Comparison of ENCODE assay signal across 14 cellular contexts in genomic region chr1:111503585-111504060, GRCh38. TPM values are rescaled to one million over a fixed set of nuclear protein-coding genes. Genes with fewer than 3 reads are reported as not detected.
DNase-seq lines count a peak whose midpoint lies in the region; ATAC-seq and TF ChIP-seq lines count a peak whose summit lies in the region.
"Had no signal": no experiment of that assay in that cellular context is flagged by ENCODE, and none has a peak within 500 bp of the region (broad histone marks: within the 10 kb centered on the region; RNA-seq: fewer than 3 reads in every experiment).

Gene ADORA3 (minus strand): TSS chr1:111503633. CDS start chr1:111503354, 279 bp downstream.
Gene TMIGD3 (minus strand): TSS chr1:111503633. CDS start chr1:111503354, 279 bp downstream.

- H3K4me3 ChIP-seq in duodenal mucosa (ENCODE audit: low read depth in 1 of 2, low read length in 2 of 2) (peak within 1 kb of the TSS; percentile 41 to 63), smooth muscle cell (no peak within 1 kb of the TSS), vagina (no peak within 1 kb of the TSS)
- H3K4me3 ChIP-seq: mucosa of descending colon had no signal

- H3K27me3 ChIP-seq in duodenal mucosa (ENCODE audit: control insufficient read depth in 1 of 2, insufficient read depth in 2 of 2, low read length in 2 of 2) (no peaks in the 10 kb centered on the region), smooth muscle cell (ENCODE audit: low read depth) (peaks cover 7% of the 10 kb centered on the region), vagina (no peaks in the 10 kb centered on the region)

- no peak within 1 kb of the TSS for H3K4me2 ChIP-seq in smooth muscle cell

- no peaks in the 10 kb centered on the region for H3K79me2 ChIP-seq in smooth muscle cell (ENCODE audit: low read depth)

- peaks cover 5% of the 10 kb centered on the region for H3K36me3 Mint-ChIP-seq in T-helper 1 cell treated with Interleukin-12 subunit alpha and Interleukin-12 subunit beta and Interleukin-4 antibody, amounts not matched to agents 30 μg/mL and 1 μg/mL, for 36 hours (ENCODE audit: low read depth)
- no peaks in the 10 kb centered on the region for H3K36me3 Mint-ChIP-seq in stimulated activated effector memory CD8-positive, alpha-beta T cell treated with anti-CD3 and anti-CD28 coated beads, Interleukin-12 subunit alpha, Interleukin-12 subunit beta, amount 100 ng/mL, for 72 hours

- peaks cover 8% of the 10 kb centered on the region for H3K9me3 Mint-ChIP-seq in T-helper 1 cell treated with Interleukin-12 subunit alpha and Interleukin-12 subunit beta and Interleukin-4 antibody, amounts not matched to agents 30 μg/mL and 1 μg/mL, for 36 hours
- H3K9me3 Mint-ChIP-seq in stimulated activated effector memory CD8-positive, alpha-beta T cell treated with anti-CD3 and anti-CD28 coated beads, Interleukin-12 subunit alpha, Interleukin-12 subunit beta, amount 100 ng/mL, for 72 hours = no peaks in the 10 kb centered on the region

- peak within 1 kb of the TSS; percentile 36 to 40 for H3K9ac ChIP-seq in duodenal mucosa (ENCODE audit: low read depth in 1 of 2, low read length in 2 of 2)
- no peak within 1 kb of the TSS for H3K9ac ChIP-seq in smooth muscle cell (ENCODE audit: low read depth)

- H2AFZ ChIP-seq in smooth muscle cell (ENCODE audit: low read depth) = no peak within 1 kb of the TSS

- H3K27ac ChIP-seq in duodenal mucosa (ENCODE audit: low read depth, low read length) (peak within 1 kb of the TSS; percentile 14), smooth muscle cell (ENCODE audit: low read depth) (no peak within 1 kb of the TSS), vagina (no peak within 1 kb of the TSS)
- H3K27ac ChIP-seq: 22Rv1, WERI-Rb-1 had no signal

- no peak for TF ChIP-seq CTCF in smooth muscle cell (IDR thresholded peaks at IDR 0.05; ENCODE audit: borderline replicate concordance, insufficient read depth, poor library complexity, severe bottlenecking)
- no peak for TF ChIP-seq CTCF in vagina (IDR thresholded peaks at IDR 0.05)

- peaks cover 57% of the 10 kb centered on the region for H3K4me1 Mint-ChIP-seq in T-helper 1 cell treated with Interleukin-12 subunit alpha and Interleukin-12 subunit beta and Interleukin-4 antibody, amounts not matched to agents 30 μg/mL and 1 μg/mL, for 36 hours (ENCODE audit: low read depth)
- H3K4me1 Mint-ChIP-seq in stimulated activated effector memory CD8-positive, alpha-beta T cell treated with anti-CD3 and anti-CD28 coated beads, Interleukin-12 subunit alpha, Interleukin-12 subunit beta, amount 100 ng/mL, for 72 hours = peaks cover 34% of the 10 kb centered on the region

- intact Hi-C loops in vagina (cut with DNase I) = loop anchor here (10.0 kb wide), 1 partner anchor 241 kb away; no protein-coding TSS in a partner anchor

- no peaks in the 10 kb centered on the region for H3K9me3 ChIP-seq in duodenal mucosa (ENCODE audit: control insufficient read depth in 1 of 2, low read length in 2 of 2)
- no peaks in the 10 kb centered on the region for H3K9me3 ChIP-seq in smooth muscle cell (replicated peaks; ENCODE audit: low read depth)
- no peaks in the 10 kb centered on the region for H3K9me3 ChIP-seq in vagina
- H3K9me3 ChIP-seq: mucosa of descending colon had no signal

- TF ChIP-seq POLR2A in vagina (IDR thresholded peaks at IDR 0.05) (no peak), erythroblast (IDR thresholded peaks at IDR 0.05; ENCODE audit: low read length) (no peak)

- no peak for ATAC-seq in stimulated activated effector memory CD8-positive, alpha-beta T cell treated with anti-CD3 and anti-CD28 coated beads, Interleukin-12 subunit alpha, Interleukin-12 subunit beta, amount 100 ng/mL, for 72 hours
- ATAC-seq: mucosa of descending colon had no signal

- H3K36me3 ChIP-seq in duodenal mucosa (ENCODE audit: control insufficient read depth in 1 of 2, insufficient read depth in 2 of 2, low read length in 2 of 2) (no peaks in the 10 kb centered on the region), smooth muscle cell (ENCODE audit: low read depth) (no peaks in the 10 kb centered on the region), vagina (no peaks in the 10 kb centered on the region)
- H3K36me3 ChIP-seq: WERI-Rb-1 had no signal

- H3F3A ChIP-seq in smooth muscle cell (ENCODE audit: low read depth) = peaks cover 6% of the 10 kb centered on the region

- H4K20me1 ChIP-seq in smooth muscle cell (ENCODE audit: low read depth) = no peaks in the 10 kb centered on the region

- DNase-seq in T-helper 1 cell (no peak), NOMO-1 treated with dmso at 0.1 percent for 144 hours (lab: John Stamatoyannopoulos, UW; ENCODE audit: unreplicated experiment) (peak; percentile 87), smooth muscle cell (lab: John Stamatoyannopoulos, UW; ENCODE audit: unreplicated experiment) (no peak), vagina (ENCODE audit: extremely low spot score in 2 of 2) (no peak), erythroblast (lab: John Stamatoyannopoulos, UW) (no peak)
- DNase-seq in stimulated activated effector memory CD8-positive, alpha-beta T cell treated with anti-CD3 and anti-CD28 coated beads, Interleukin-12 subunit alpha, Interleukin-12 subunit beta, amount 100 ng/mL, for 72 hours (ENCODE audit: low spot score in 2 of 2) = peak in 1 of 2 donors; percentile 47
- DNase-seq: foreskin fibroblast, HCEC 1CT, NCI-H345, WERI-Rb-1 had no signal

- H3K27ac Mint-ChIP-seq in T-helper 1 cell treated with Interleukin-12 subunit alpha and Interleukin-12 subunit beta and Interleukin-4 antibody, amounts not matched to agents 30 μg/mL and 1 μg/mL, for 36 hours = peak within 1 kb of the TSS; percentile 11
- peak within 1 kb of the TSS; percentile 29 for H3K27ac Mint-ChIP-seq in stimulated activated effector memory CD8-positive, alpha-beta T cell treated with anti-CD3 and anti-CD28 coated beads, Interleukin-12 subunit alpha, Interleukin-12 subunit beta, amount 100 ng/mL, for 72 hours

- H3K4me1 ChIP-seq in duodenal mucosa (ENCODE audit: control insufficient read depth in 1 of 2, insufficient read depth in 2 of 2, low read length in 2 of 2) = peaks cover 13 to 25% of the 10 kb centered on the region in 2 donors
- H3K4me1 ChIP-seq in smooth muscle cell (ENCODE audit: low read depth) = peaks cover 6% of the 10 kb centered on the region
- H3K4me1 ChIP-seq in vagina = peaks cover 15% of the 10 kb centered on the region

- WGBS in smooth muscle cell (ENCODE audit: low lambda C conversion rate) = 85% methylated on average over 4 of the region's 4 CpGs

- peaks cover 5% of the 10 kb centered on the region for H3K27me3 Mint-ChIP-seq in T-helper 1 cell treated with Interleukin-12 subunit alpha and Interleukin-12 subunit beta and Interleukin-4 antibody, amounts not matched to agents 30 μg/mL and 1 μg/mL, for 36 hours (ENCODE audit: low read depth)

- H3K4me3 Mint-ChIP-seq in T-helper 1 cell treated with Interleukin-12 subunit alpha and Interleukin-12 subunit beta and Interleukin-4 antibody, amounts not matched to agents 30 μg/mL and 1 μg/mL, for 36 hours = peak within 1 kb of the TSS; percentile 13
- H3K4me3 Mint-ChIP-seq in stimulated activated effector memory CD8-positive, alpha-beta T cell treated with anti-CD3 and anti-CD28 coated beads, Interleukin-12 subunit alpha, Interleukin-12 subunit beta, amount 100 ng/mL, for 72 hours = no peak within 1 kb of the TSS

RNA-seq across cellular contexts. Expression of gene ADORA3, which starts in this region (rescaled TPM):
- total RNA-seq in smooth muscle cell = not detected in 2 replicates
- 0.14 TPM in 1 of 2 replicates, not detected in the other for polyA plus RNA-seq in smooth muscle cell
- total RNA-seq in vagina = 5.2 TPM

RNA-seq across cellular contexts. Expression of gene TMIGD3, which starts in this region (rescaled TPM):
- total RNA-seq in smooth muscle cell = not detected in 2 replicates
- polyA plus RNA-seq in smooth muscle cell = not detected in 2 replicates
- total RNA-seq in vagina = 2.9 TPM

Comparison
In these comparisons a context has a peak if more than half of its experiments do, and no peak if none do; other contexts are left out.
1. H3K4me3 ChIP-seq: peak in duodenal mucosa (2 of 2); none in smooth muscle cell (single experiment) and vagina (0 of 2).